In the genomic region with DNA sequence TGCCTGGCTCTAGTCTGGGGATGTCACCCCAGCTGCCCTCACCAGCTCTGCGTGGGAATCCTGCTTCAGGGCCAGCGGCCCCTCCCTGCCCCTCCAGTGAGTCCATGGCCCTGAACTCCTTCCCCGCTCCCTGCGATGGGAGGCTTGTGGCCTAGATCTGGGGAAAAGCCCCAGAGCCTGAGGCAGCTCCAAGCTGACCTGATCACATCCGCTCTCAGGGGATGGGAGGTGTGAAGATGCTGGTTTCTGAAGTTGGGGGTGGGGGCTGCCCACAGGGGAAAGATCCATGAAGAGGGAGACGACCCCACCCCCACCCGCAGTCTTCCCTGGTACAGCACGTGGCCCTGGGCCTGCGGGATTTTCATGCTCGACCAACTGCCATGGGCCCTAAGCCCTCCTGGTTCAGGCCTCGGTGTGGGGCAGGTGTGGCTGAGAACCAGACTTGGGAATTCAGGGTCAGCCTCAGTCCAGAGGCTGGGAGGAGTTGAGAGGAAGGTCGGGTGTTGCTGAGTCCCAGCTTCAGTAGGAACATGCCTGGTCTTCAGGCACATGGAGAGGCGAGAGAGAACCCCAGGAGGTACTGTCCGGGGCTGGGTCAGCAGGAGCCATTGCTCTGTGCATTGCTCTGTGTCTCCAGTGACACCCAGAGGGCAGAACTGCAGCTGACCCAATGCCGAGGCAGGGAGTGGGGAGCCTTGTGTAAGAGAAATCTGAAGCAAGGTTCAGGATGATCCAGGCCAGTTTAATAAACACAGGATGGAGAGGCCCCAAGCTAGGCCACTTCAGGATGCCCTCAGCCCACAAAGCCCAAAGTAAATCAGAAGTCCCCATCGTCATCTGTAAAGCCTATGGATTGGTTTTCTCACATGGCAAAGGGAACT, we compare ENCODE assay signal across 12 cellular contexts.
DNase-seq lines count a peak whose midpoint lies in the region; ATAC-seq, FAIRE-seq and TF ChIP-seq lines count a peak whose summit lies in the region.
"Had no signal": no experiment of that assay in that cellular context is flagged by ENCODE, and none has a peak within 500 bp of the region (broad histone marks: within the 10 kb centered on the region; RNA-seq: fewer than 3 reads in every experiment).

No MANE protein-coding gene starts in this region.

- H3K36me3 ChIP-seq in BE2C = no peaks in the 10 kb centered on the region
- H3K36me3 ChIP-seq in H1 (ENCODE audit: control insufficient read depth in 2 of 4, insufficient read depth in 4 of 4, low read length in 3 of 4) = no peaks in the 10 kb centered on the region
- H3K36me3 ChIP-seq: SJSA1 had no signal

- no peaks in the 10 kb centered on the region for H3K9me3 ChIP-seq in BE2C
- H3K9me3 ChIP-seq in H1 (ENCODE audit: insufficient read depth in 2 of 2, low read depth in 1 of 2, low read length in 1 of 2) = peaks cover 0 to under 1% of the 10 kb centered on the region in 2 experiments; a peak in 1 of 4 replicates
- H3K9me3 ChIP-seq: SJSA1 had no signal

- H3K4me3 ChIP-seq in BE2C (ENCODE audit: low read depth, low read length) (no peak overlapping the region), H1 (ENCODE audit: extremely low read depth in 1 of 4, insufficient read depth in 2 of 4, low read depth in 3 of 4, low read length in 4 of 4) (no peak overlapping the region)
- H3K4me3 ChIP-seq: SJSA1 had no signal

- H4K8ac ChIP-seq in H1 (ENCODE audit: extremely low read depth, insufficient read depth, low read length) = no peak overlapping the region

- no peak overlapping the region for H3K4ac ChIP-seq in H1 (replicated peaks; ENCODE audit: insufficient read length, low read depth, low read length)

- 88% methylated on average over 13 of the region's 16 CpGs; no CpG with 5 or more reads in 1 of the 2 experiments for WGBS in H1 (ENCODE audit: extremely low coverage in 1 of 2, insufficient coverage in 1 of 2, insufficient read length in 1 of 2, insufficient replicate concordance in 2 of 2, low coverage in 1 of 2, low lambda C conversion rate in 2 of 2, missing lambda C conversion rate in 1 of 2), 2 experiments

- no peak for DNase-seq in BE2C
- peak; percentile 33 for DNase-seq in HT-29 (ENCODE audit: low spot score)
- peak in 1 of 2 experiments; percentile 34 for DNase-seq in H1 (ENCODE audit: low read depth in 1 of 2, low spot score in 2 of 2)
- peak; percentile 9 for DNase-seq in mucosa of gallbladder (ENCODE audit: low spot score)
- no peak for DNase-seq in GF-D8 (lab: John Stamatoyannopoulos, UW)
- no peak for DNase-seq in effector CD4-positive, alpha-beta T cell
- DNase-seq: activated T-cell treated with anti-CD3 and anti-CD28 coated beads, Interleukin-2, amount 50 U/mL, for 48 hours; DMS153; NCI-H1105 treated with DMSO at 0.1 percent for 48 hours had no signal

- POLR2A ChIA-PET in H1 (lab: Charles Lee; ENCODE audit: partially characterized antibody) = no interaction called here

- H3K4me2 ChIP-seq in H1 (ENCODE audit: insufficient read depth in 1 of 2, low read depth in 2 of 2, low read length in 2 of 2) = no peak overlapping the region

- no peak overlapping the region for H3K56ac ChIP-seq in H1 (replicated peaks; ENCODE audit: insufficient read length, low read depth, low read length)

- H3K18ac ChIP-seq in H1 (ENCODE audit: extremely low read depth, low read length) = no peak overlapping the region

- peak; percentile 30 to 60; a peak in 3 of 4 replicates for TF ChIP-seq RAD21 in H1 (IDR thresholded peaks at IDR 0.05 in 1 of 2, conservative IDR thresholded peaks at IDR 0.05 in 1 of 2; ENCODE audit: low read depth in 2 of 2, low read length in 2 of 2)

- no peak for FAIRE-seq in H1 (lab: Jason Lieb, UNC)

- no peaks in the 10 kb centered on the region for H4K20me1 ChIP-seq in H1 (replicated peaks in 1 of 2; ENCODE audit: control insufficient read depth in 1 of 2, insufficient read depth in 2 of 2, low read length in 2 of 2)

- no peaks in the 10 kb centered on the region for H3K79me1 ChIP-seq in H1 (ENCODE audit: low read depth, low read length)

- no peak overlapping the region for H3K23ac ChIP-seq in H1 (ENCODE audit: insufficient read length)

- peak; percentile 16; the same call in 1 of the 2 replicates for TF ChIP-seq CTCF in BE2C (IDR thresholded peaks at IDR 0.05; ENCODE audit: low read depth, low read length)
- TF ChIP-seq CTCF in H1 (IDR thresholded peaks at IDR 0.05; ENCODE audit: control extremely low read depth in 1 of 3, insufficient read depth in 1 of 3, low read depth in 1 of 3, low read length in 3 of 3) = peak in 2 of 3 experiments; percentile 20 to 23; a peak in 1 of 4 replicates

- no peak overlapping the region for H4K91ac ChIP-seq in H1 (replicated peaks; ENCODE audit: insufficient read length, low read length)

- no peak overlapping the region for H3K14ac ChIP-seq in H1 (ENCODE audit: insufficient read length)

- no peak overlapping the region for H2BK12ac ChIP-seq in H1 (ENCODE audit: low read depth, low read length)

- H4K5ac ChIP-seq in H1 (ENCODE audit: insufficient read length, low read depth, low read length) = no peak overlapping the region

- no peak for TF ChIP-seq POLR2A in H1 (IDR thresholded peaks at IDR 0.05; ENCODE audit: control extremely low read depth in 1 of 2, low read depth in 2 of 2, low read length in 2 of 2)

- no peaks in the 10 kb centered on the region for H3K79me2 ChIP-seq in H1 (ENCODE audit: control insufficient read depth in 1 of 2, insufficient read depth in 2 of 2, low read length in 2 of 2)

- no peak overlapping the region for H2AFZ ChIP-seq in H1 (ENCODE audit: low read length)

- H3K27ac ChIP-seq in H1 (ENCODE audit: low read depth, low read length) = no peak overlapping the region
- H3K27ac ChIP-seq: SJSA1 had no signal

- H2BK15ac ChIP-seq in H1 (ENCODE audit: low read length) = no peak overlapping the region

- H2BK5ac ChIP-seq in H1 (ENCODE audit: low read depth, low read length) = no peak overlapping the region

- H2BK120ac ChIP-seq in H1 (replicated peaks; ENCODE audit: low read depth, low read length) = no peak overlapping the region

- no peaks in the 10 kb centered on the region for H3K27me3 ChIP-seq in BE2C
- H3K27me3 ChIP-seq in H1 (replicated peaks in 1 of 4; ENCODE audit: control insufficient read depth in 3 of 4, extremely low read depth in 1 of 4, insufficient read depth in 3 of 4, low read length in 3 of 4) = no peaks in the 10 kb centered on the region
- H3K27me3 ChIP-seq: SJSA1 had no signal

- TF ChIP-seq EP300 in H1 (IDR thresholded peaks at IDR 0.05; ENCODE audit: borderline replicate concordance in 1 of 2, low read depth in 2 of 2, low read length in 2 of 2) = no peak

- H2BK20ac ChIP-seq in H1 (ENCODE audit: low read length) = no peak overlapping the region

- ATAC-seq in GM19324 (IDR thresholded peaks at IDR 0.05; ENCODE audit: low FRiP score, unreplicated experiment) (no peak), GM18873 (IDR thresholded peaks at IDR 0.05; ENCODE audit: low FRiP score, unreplicated experiment) (no peak)

- CTCF ChIA-PET in H1 (lab: Charles Lee; ENCODE audit: partially characterized antibody) = interaction anchor here (0.6 to 13.9 kb wide), 7 partner anchors 10 to 1485 kb away, joined by 3 to 217 read pairs (median 3); no protein-coding TSS in a partner anchor

- H3K23me2 ChIP-seq in H1 (ENCODE audit: low read depth, low read length) = no peaks in the 10 kb centered on the region

- no peak overlapping the region for H3K9ac ChIP-seq in H1 (replicated peaks in 1 of 4; ENCODE audit: extremely low read depth in 1 of 4, low read depth in 3 of 4, low read length in 3 of 4)

- H2AK5ac ChIP-seq in H1 (ENCODE audit: low read depth, low read length) = no peak overlapping the region

- H3K4me1 ChIP-seq in BE2C (no peaks in the 10 kb centered on the region), H1 (replicated peaks in 1 of 4; ENCODE audit: control insufficient read depth in 3 of 4, insufficient read depth in 4 of 4, low read length in 3 of 4) (no peaks in the 10 kb centered on the region)
- H3K4me1 ChIP-seq: SJSA1 had no signal

TF ChIP-seq in H1, 55 proteins besides CTCF, POLR2A, EP300 and RAD21:
- no peak for TF ChIP-seq GABPA (IDR thresholded peaks at IDR 0.05; ENCODE audit: borderline replicate concordance, insufficient read depth, low read length)
- TF ChIP-seq, protein P1, sequence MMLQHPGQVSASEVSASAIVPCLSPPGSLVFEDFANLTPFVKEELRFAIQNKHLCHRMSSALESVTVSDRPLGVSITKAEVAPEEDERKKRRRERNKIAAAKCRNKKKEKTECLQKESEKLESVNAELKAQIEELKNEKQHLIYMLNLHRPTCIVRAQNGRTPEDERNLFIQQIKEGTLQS (IDR thresholded peaks at IDR 0.05; ENCODE audit: insufficient read depth, low read depth, low read length) = no peak
- no peak for TF ChIP-seq NRF1 (IDR thresholded peaks at IDR 0.05; ENCODE audit: low read depth, low read length)
- TF ChIP-seq SIRT6 (IDR thresholded peaks at IDR 0.05; ENCODE audit: low read length) = no peak
- TF ChIP-seq POLR2AphosphoS5 (IDR thresholded peaks at IDR 0.05; ENCODE audit: low read depth, low read length) = no peak
- no peak for TF ChIP-seq SAP30 (IDR thresholded peaks at IDR 0.05; ENCODE audit: insufficient read depth, insufficient replicate concordance, low read length)
- TF ChIP-seq, protein P2, sequence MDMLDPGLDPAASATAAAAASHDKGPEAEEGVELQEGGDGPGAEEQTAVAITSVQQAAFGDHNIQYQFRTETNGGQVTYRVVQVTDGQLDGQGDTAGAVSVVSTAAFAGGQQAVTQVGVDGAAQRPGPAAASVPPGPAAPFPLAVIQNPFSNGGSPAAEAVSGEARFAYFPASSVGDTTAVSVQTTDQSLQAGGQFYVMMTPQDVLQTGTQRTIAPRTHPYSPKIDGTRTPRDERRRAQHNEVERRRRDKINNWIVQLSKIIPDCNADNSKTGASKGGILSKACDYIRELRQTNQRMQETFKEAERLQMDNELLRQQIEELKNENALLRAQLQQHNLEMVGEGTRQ (IDR thresholded peaks at IDR 0.05; ENCODE audit: low read length) = no peak
- TF ChIP-seq TAF7 (optimal IDR thresholded peaks at IDR 0.05; ENCODE audit: borderline replicate concordance, low read depth, low read length) = no peak
- no peak for TF ChIP-seq RBBP5 (IDR thresholded peaks at IDR 0.05; ENCODE audit: borderline replicate concordance, low read depth, low read length)
- no peak for TF ChIP-seq HDAC6 (IDR thresholded peaks at IDR 0.05; ENCODE audit: low read depth, low read length)
- no peak for TF ChIP-seq EGR1 (IDR thresholded peaks at IDR 0.05; ENCODE audit: borderline replicate concordance, low read depth, low read length)
- TF ChIP-seq POU5F1 (IDR thresholded peaks at IDR 0.05; ENCODE audit: low read depth, low read length) = no peak
TF ChIP-seq in H1: peak in this region for 0.

Comparison
In these comparisons a context has a peak if more than half of its experiments do, and no peak if none do; other contexts are left out.
1. DNase-seq: peak in HT-29 (single experiment) and mucosa of gallbladder (single experiment); none in BE2C (single experiment), GF-D8 (single experiment) and effector CD4-positive, alpha-beta T cell (single experiment).